ENCODE assay signal across 1 cellular context in genomic region chrX:101803451-101803850, GRCh38.
TF ChIP-seq lines count a peak whose summit lies in the region.

No MANE protein-coding gene starts in this region.

TF ChIP-seq in Ishikawa, 13 proteins besides CTCF, POLR2A, EP300 and RAD21 (continued from another document):
- TF ChIP-seq, protein P1, sequence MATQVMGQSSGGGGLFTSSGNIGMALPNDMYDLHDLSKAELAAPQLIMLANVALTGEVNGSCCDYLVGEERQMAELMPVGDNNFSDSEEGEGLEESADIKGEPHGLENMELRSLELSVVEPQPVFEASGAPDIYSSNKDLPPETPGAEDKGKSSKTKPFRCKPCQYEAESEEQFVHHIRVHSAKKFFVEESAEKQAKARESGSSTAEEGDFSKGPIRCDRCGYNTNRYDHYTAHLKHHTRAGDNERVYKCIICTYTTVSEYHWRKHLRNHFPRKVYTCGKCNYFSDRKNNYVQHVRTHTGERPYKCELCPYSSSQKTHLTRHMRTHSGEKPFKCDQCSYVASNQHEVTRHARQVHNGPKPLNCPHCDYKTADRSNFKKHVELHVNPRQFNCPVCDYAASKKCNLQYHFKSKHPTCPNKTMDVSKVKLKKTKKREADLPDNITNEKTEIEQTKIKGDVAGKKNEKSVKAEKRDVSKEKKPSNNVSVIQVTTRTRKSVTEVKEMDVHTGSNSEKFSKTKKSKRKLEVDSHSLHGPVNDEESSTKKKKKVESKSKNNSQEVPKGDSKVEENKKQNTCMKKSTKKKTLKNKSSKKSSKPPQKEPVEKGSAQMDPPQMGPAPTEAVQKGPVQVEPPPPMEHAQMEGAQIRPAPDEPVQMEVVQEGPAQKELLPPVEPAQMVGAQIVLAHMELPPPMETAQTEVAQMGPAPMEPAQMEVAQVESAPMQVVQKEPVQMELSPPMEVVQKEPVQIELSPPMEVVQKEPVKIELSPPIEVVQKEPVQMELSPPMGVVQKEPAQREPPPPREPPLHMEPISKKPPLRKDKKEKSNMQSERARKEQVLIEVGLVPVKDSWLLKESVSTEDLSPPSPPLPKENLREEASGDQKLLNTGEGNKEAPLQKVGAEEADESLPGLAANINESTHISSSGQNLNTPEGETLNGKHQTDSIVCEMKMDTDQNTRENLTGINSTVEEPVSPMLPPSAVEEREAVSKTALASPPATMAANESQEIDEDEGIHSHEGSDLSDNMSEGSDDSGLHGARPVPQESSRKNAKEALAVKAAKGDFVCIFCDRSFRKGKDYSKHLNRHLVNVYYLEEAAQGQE (IDR thresholded peaks at IDR 0.05; ENCODE audit: low read depth), result no peak
- TF ChIP-seq ZBTB7A (IDR thresholded peaks at IDR 0.05; ENCODE audit: low read depth), result no peak
- TF ChIP-seq EGR1 (IDR thresholded peaks at IDR 0.05), result no peak
- TF ChIP-seq, protein P2, sequence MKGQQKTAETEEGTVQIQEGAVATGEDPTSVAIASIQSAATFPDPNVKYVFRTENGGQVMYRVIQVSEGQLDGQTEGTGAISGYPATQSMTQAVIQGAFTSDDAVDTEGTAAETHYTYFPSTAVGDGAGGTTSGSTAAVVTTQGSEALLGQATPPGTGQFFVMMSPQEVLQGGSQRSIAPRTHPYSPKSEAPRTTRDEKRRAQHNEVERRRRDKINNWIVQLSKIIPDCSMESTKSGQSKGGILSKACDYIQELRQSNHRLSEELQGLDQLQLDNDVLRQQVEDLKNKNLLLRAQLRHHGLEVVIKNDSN (IDR thresholded peaks at IDR 0.05), result no peak
- no peak for TF ChIP-seq TCF12 (IDR thresholded peaks at IDR 0.05; ENCODE audit: low read depth)
- no peak for TF ChIP-seq NFIC (IDR thresholded peaks at IDR 0.05)
TF ChIP-seq in Ishikawa: peak in this region for 0.
